19 cellular contexts compared by ENCODE assay signal in genomic region chr2:171367692-171368091, GRCh38.
DNase-seq lines count a peak whose midpoint lies in the region; ATAC-seq, FAIRE-seq and TF ChIP-seq lines count a peak whose summit lies in the region.
"Had no signal": no experiment of that assay in that cellular context is flagged by ENCODE, and none has a peak within 500 bp of the region (broad histone marks: within the 10 kb centered on the region; RNA-seq: fewer than 3 reads in every experiment).

No MANE protein-coding gene starts in this region.

- peaks cover 14% of the 10 kb centered on the region for H3K9me3 Mint-ChIP-seq in activated CD8-positive, alpha-beta memory T cell treated with anti-CD3 and anti-CD28 coated beads, Interleukin-2, amount 10 ng/mL, durations not matched to agents 7 days and 5 days (ENCODE audit: low read depth)
- H3K9me3 Mint-ChIP-seq in stimulated activated effector memory CD8-positive, alpha-beta T cell treated with anti-CD3 and anti-CD28 coated beads, Interleukin-12 subunit alpha, Interleukin-12 subunit beta, amount 100 ng/mL, for 72 hours: peaks cover 7% of the 10 kb centered on the region

- H3K36me3 Mint-ChIP-seq in activated CD8-positive, alpha-beta memory T cell treated with anti-CD3 and anti-CD28 coated beads, Interleukin-2, amount 10 ng/mL, durations not matched to agents 7 days and 5 days: peaks cover 23% of the 10 kb centered on the region
- H3K36me3 Mint-ChIP-seq in stimulated activated effector memory CD8-positive, alpha-beta T cell treated with anti-CD3 and anti-CD28 coated beads, Interleukin-12 subunit alpha, Interleukin-12 subunit beta, amount 100 ng/mL, for 72 hours: no peaks in the 10 kb centered on the region

- CTCF ChIA-PET in activated CD8-positive, alpha-beta memory T cell treated with anti-CD3 and anti-CD28 coated beads, Interleukin-2, amount 10 ng/mL, durations not matched to agents 7 days and 5 days (lab: Charles Lee): interaction anchor here (0.6 to 1.7 kb wide), 2 partner anchors 34 to 646 kb away, joined by 3 read pairs; no protein-coding TSS in a partner anchor

- TF ChIP-seq POLR2A in H54 (IDR thresholded peaks at IDR 0.05; ENCODE audit: low read depth, low read length): no peak

- H3K27ac Mint-ChIP-seq in activated CD8-positive, alpha-beta memory T cell treated with anti-CD3 and anti-CD28 coated beads, Interleukin-2, amount 10 ng/mL, durations not matched to agents 7 days and 5 days: no peak overlapping the region
- no peak overlapping the region for H3K27ac Mint-ChIP-seq in stimulated activated effector memory CD8-positive, alpha-beta T cell treated with anti-CD3 and anti-CD28 coated beads, Interleukin-12 subunit alpha, Interleukin-12 subunit beta, amount 100 ng/mL, for 72 hours
- H3K27ac Mint-ChIP-seq: B cell; CD4-positive, alpha-beta T cell; CD8-positive, alpha-beta T cell had no signal

- peaks cover 7% of the 10 kb centered on the region for H3K4me1 Mint-ChIP-seq in activated CD8-positive, alpha-beta memory T cell treated with anti-CD3 and anti-CD28 coated beads, Interleukin-2, amount 10 ng/mL, durations not matched to agents 7 days and 5 days
- no peaks in the 10 kb centered on the region for H3K4me1 Mint-ChIP-seq in stimulated activated effector memory CD8-positive, alpha-beta T cell treated with anti-CD3 and anti-CD28 coated beads, Interleukin-12 subunit alpha, Interleukin-12 subunit beta, amount 100 ng/mL, for 72 hours
- H3K4me1 Mint-ChIP-seq: B cell had no signal

- H3K27me3 Mint-ChIP-seq in activated CD8-positive, alpha-beta memory T cell treated with anti-CD3 and anti-CD28 coated beads, Interleukin-2, amount 10 ng/mL, durations not matched to agents 7 days and 5 days: no peaks in the 10 kb centered on the region
- H3K27me3 Mint-ChIP-seq: B cell; CD4-positive, alpha-beta T cell had no signal

- no peak overlapping the region for H3K4me3 Mint-ChIP-seq in activated CD8-positive, alpha-beta memory T cell treated with anti-CD3 and anti-CD28 coated beads, Interleukin-2, amount 10 ng/mL, durations not matched to agents 7 days and 5 days
- no peak overlapping the region for H3K4me3 Mint-ChIP-seq in stimulated activated effector memory CD8-positive, alpha-beta T cell treated with anti-CD3 and anti-CD28 coated beads, Interleukin-12 subunit alpha, Interleukin-12 subunit beta, amount 100 ng/mL, for 72 hours
- H3K4me3 Mint-ChIP-seq: B cell; CD4-positive, alpha-beta T cell; CD8-positive, alpha-beta T cell had no signal

- peak; percentile 6 for FAIRE-seq in H54 (lab: Jason Lieb, UNC)
- FAIRE-seq: A549 had no signal

- ATAC-seq in activated CD8-positive, alpha-beta memory T cell treated with anti-CD3 and anti-CD28 coated beads, Interleukin-2, amount 10 ng/mL, durations not matched to agents 7 days and 5 days: peak; percentile 57
- ATAC-seq in stimulated activated effector memory CD8-positive, alpha-beta T cell treated with anti-CD3 and anti-CD28 coated beads, Interleukin-12 subunit alpha, Interleukin-12 subunit beta, amount 100 ng/mL, for 72 hours: peak; percentile 83
- no peak for ATAC-seq in HG03432 (IDR thresholded peaks at IDR 0.05; ENCODE audit: unreplicated experiment)
- ATAC-seq: A549; CD8-positive, alpha-beta T cell had no signal

- DNase-seq in activated CD8-positive, alpha-beta memory T cell treated with anti-CD3 and anti-CD28 coated beads, Interleukin-2, amount 10 ng/mL, durations not matched to agents 7 days and 5 days: no peak
- DNase-seq in activated CD8-positive, alpha-beta memory T cell treated with anti-CD3 and anti-CD28 coated beads for 24 hours: no peak
- DNase-seq in H54 (ENCODE audit: insufficient read length, low spot score): no peak
- no peak for DNase-seq in stimulated activated effector memory CD8-positive, alpha-beta T cell treated with anti-CD3 and anti-CD28 coated beads, Interleukin-12 subunit alpha, Interleukin-12 subunit beta, amount 100 ng/mL, for 72 hours (ENCODE audit: low spot score in 2 of 2)
- DNase-seq in ureter (ENCODE audit: low spot score): no peak
- DNase-seq: AML-193; CD4-positive, alpha-beta T cell; CD8-positive, alpha-beta T cell; COR-L47; DMS 273 treated with DMSO at 0.1 percent for 48 hours; DMS153; DMS53; DMS79; DND-41; EL; GDM1 had no signal
